In the genomic region with DNA sequence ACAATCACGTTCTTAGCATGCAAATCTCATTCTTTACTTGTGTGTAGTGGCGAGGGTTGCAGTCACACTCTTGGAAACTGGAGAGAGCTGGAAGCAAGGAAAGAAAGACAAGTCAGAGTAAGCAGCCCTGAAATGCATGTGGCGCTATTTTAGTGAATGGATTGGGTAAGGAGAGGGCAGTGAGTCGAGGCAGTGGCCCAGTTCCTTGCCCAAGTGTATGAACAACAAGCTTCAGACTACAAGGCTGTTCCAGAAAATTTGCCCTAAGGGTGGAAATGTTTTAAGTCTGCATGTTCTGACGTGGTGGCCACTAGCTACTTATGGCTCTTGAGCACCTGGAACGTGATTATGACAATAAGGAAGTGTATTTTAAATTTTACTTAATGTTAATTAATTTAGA, we compare ENCODE assay signal across 26 cellular contexts. TPM values are rescaled to one million over a fixed set of nuclear protein-coding genes. Genes with fewer than 3 reads are reported as not detected.
"Had no signal": no experiment of that assay in that cellular context is flagged by ENCODE, and none has a peak within 500 bp of the region (broad histone marks: within the 10 kb centered on the region; RNA-seq: fewer than 3 reads in every experiment).

No MANE protein-coding gene starts in this region.

- DNase-seq: activated B cell treated with CpG ODN at 0.5 μM for 24 hours; activated CD4-positive, alpha-beta T cell treated with anti-CD3 and anti-CD28 coated beads for 36 hours; activated CD4-positive, alpha-beta T cell treated with anti-CD3 and anti-CD28 coated beads, Interleukin-2, amount 50 U/mL, for 48 hours; activated CD8-positive, alpha-beta memory T cell treated with anti-CD3 and anti-CD28 coated beads, Interleukin-2, amount 50 U/mL, for 48 hours; activated naive CD4-positive, alpha-beta T cell treated with Interleukin-2 at 50 U/mL for 16 hours; activated naive CD8-positive, alpha-beta T cell treated with anti-CD3 and anti-CD28 coated beads for 36 hours; activated T-cell treated with anti-CD3 and anti-CD28 coated beads, Interleukin-2, amount 50 U/mL, for 4 hours; colonic mucosa; endodermal cell; erythroblast; heart right ventricle; natural killer cell; ovary; psoas muscle; right cardiac atrium; stimulated activated CD4-positive, alpha-beta T cell treated with anti-CD3 and anti-CD28 coated beads, Interleukin-1b, Interleukin-23, amount 100 ng/mL, for 48 hours; SW 1271; T-helper 17 cell; testis; upper lobe of left lung had no signal

- H3K4me1 ChIP-seq: colonic mucosa, testis, upper lobe of left lung had no signal

- H3K27me3 ChIP-seq: colonic mucosa, ovary, testis, upper lobe of left lung had no signal

- H3K27me3 Mint-ChIP-seq: activated naive CD8-positive, alpha-beta T cell treated with anti-CD3 and anti-CD28 coated beads for 36 hours had no signal

- H3K4me3 Mint-ChIP-seq: activated B cell treated with CpG ODN at 0.5 μM for 24 hours; activated CD4-positive, alpha-beta T cell treated with anti-CD3 and anti-CD28 coated beads for 36 hours; activated naive CD8-positive, alpha-beta T cell treated with anti-CD3 and anti-CD28 coated beads for 36 hours; activated T-cell treated with anti-CD3 and anti-CD28 coated beads, Interleukin-2, amount 50 U/mL, for 4 hours; endodermal cell; natural killer cell; stimulated activated memory B cell treated with anti-CD40 and anti-IgM and Interleukin-4, amounts not matched to agents 10 μg/mL and 1 μg/mL and 100 μg/mL, for 72 hours; T-helper 17 cell had no signal

- H3K4me3 ChIP-seq: colonic mucosa, heart right ventricle, lung, ovary, psoas muscle, SK-N-MC, testis, upper lobe of left lung had no signal

- H3K36me3 ChIP-seq: colonic mucosa, heart right ventricle, neutrophil, ovary, upper lobe of left lung had no signal

- FAIRE-seq: astrocyte had no signal

- H3K27ac Mint-ChIP-seq: activated B cell treated with CpG ODN at 0.5 μM for 24 hours; activated CD4-positive, alpha-beta T cell treated with anti-CD3 and anti-CD28 coated beads for 36 hours; activated naive CD8-positive, alpha-beta T cell treated with anti-CD3 and anti-CD28 coated beads for 36 hours; activated T-helper 2 cell treated with anti-CD3 and anti-CD28 coated beads, Interferon-gamma antibody, Interleukin-2, Interleukin-4, amounts not matched to agents 10 μg/mL and 5 μg/mL and 100 μg/mL, durations not matched to agents 14 hours and 24 hours and 36 hours; endodermal cell; natural killer cell; stimulated activated memory B cell treated with anti-CD40 and anti-IgM and Interleukin-4, amounts not matched to agents 10 μg/mL and 1 μg/mL and 100 μg/mL, for 72 hours; T-helper 17 cell had no signal

- ATAC-seq: activated CD4-positive, alpha-beta T cell treated with anti-CD3 and anti-CD28 coated beads for 36 hours; activated T-cell treated with anti-CD3 and anti-CD28 coated beads, Interleukin-2, amount 50 U/mL, for 4 hours; heart right ventricle; natural killer cell; right cardiac atrium; stimulated activated memory B cell treated with anti-CD40 and anti-IgM and Interleukin-4, amounts not matched to agents 10 μg/mL and 1 μg/mL and 100 μg/mL, for 72 hours; T-helper 17 cell had no signal

- H3K9me3 Mint-ChIP-seq: activated naive CD8-positive, alpha-beta T cell treated with anti-CD3 and anti-CD28 coated beads for 36 hours; activated T-cell treated with anti-CD3 and anti-CD28 coated beads, Interleukin-2, amount 50 U/mL, for 4 hours; activated T-helper 2 cell treated with anti-CD3 and anti-CD28 coated beads, Interferon-gamma antibody, Interleukin-2, Interleukin-4, amounts not matched to agents 10 μg/mL and 5 μg/mL and 100 μg/mL, durations not matched to agents 14 hours and 24 hours and 36 hours; endodermal cell; stimulated activated memory B cell treated with anti-CD40 and anti-IgM and Interleukin-4, amounts not matched to agents 10 μg/mL and 1 μg/mL and 100 μg/mL, for 72 hours had no signal

- H3K9me3 ChIP-seq: colonic mucosa, heart right ventricle, neutrophil, ovary, psoas muscle, testis, upper lobe of left lung had no signal

- H3K27ac ChIP-seq: colonic mucosa, heart right ventricle, neutrophil, ovary, psoas muscle, SK-N-MC, testis, upper lobe of left lung had no signal

- H3K4me1 Mint-ChIP-seq: activated B cell treated with CpG ODN at 0.5 μM for 24 hours; activated CD4-positive, alpha-beta T cell treated with anti-CD3 and anti-CD28 coated beads for 36 hours; activated naive CD8-positive, alpha-beta T cell treated with anti-CD3 and anti-CD28 coated beads for 36 hours; natural killer cell; stimulated activated memory B cell treated with anti-CD40 and anti-IgM and Interleukin-4, amounts not matched to agents 10 μg/mL and 1 μg/mL and 100 μg/mL, for 72 hours had no signal

- H3K36me3 Mint-ChIP-seq: activated naive CD8-positive, alpha-beta T cell treated with anti-CD3 and anti-CD28 coated beads for 36 hours; natural killer cell; stimulated activated memory B cell treated with anti-CD40 and anti-IgM and Interleukin-4, amounts not matched to agents 10 μg/mL and 1 μg/mL and 100 μg/mL, for 72 hours had no signal

RNA-seq across cellular contexts. Expression of a gene that starts 59.4 kb away (rescaled TPM):
- total RNA-seq: natural killer cell, T-helper 17 cell had no signal
